Comparison of ENCODE assay signal across 31 cellular contexts in the genomic region with DNA sequence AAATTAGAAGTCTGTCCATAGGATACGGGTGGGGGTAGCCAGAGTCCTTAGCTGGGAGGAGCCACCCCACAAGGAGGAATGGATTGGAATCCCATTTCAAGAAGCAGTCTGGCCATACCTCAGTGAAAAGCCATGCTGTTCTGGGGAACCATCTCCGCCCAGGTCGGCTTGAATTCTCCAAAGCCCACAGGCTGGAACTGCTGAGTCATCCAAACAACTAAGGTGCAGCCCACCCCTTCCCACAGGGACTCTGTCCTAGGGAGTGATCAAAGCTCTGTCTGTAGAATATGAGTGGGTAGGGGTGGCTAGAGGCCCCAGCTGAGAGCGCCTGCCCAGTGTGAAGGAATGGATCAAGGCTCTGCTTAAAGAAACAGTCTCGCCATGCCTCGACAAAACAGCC. TPM values are rescaled to one million over a fixed set of nuclear protein-coding genes. Genes with fewer than 3 reads are reported as not detected.
"Had no signal": no experiment of that assay in that cellular context is flagged by ENCODE, and none has a peak within 500 bp of the region (broad histone marks: within the 10 kb centered on the region; RNA-seq: fewer than 3 reads in every experiment).

No MANE protein-coding gene starts in this region.

- H3K4me3 ChIP-seq: ascending aorta, cardiac muscle cell had no signal

- H3K27ac ChIP-seq: ascending aorta, cardiac muscle cell, VCaP had no signal

- FAIRE-seq: bronchial epithelial cell, TTC549 had no signal

- ATAC-seq: activated CD8-positive, alpha-beta memory T cell treated with anti-CD3 and anti-CD28 coated beads, Interleukin-2, amount 10 ng/mL, durations not matched to agents 7 days and 5 days; activated CD8-positive, alpha-beta T cell treated with anti-CD3 and anti-CD28 coated beads, Interleukin-2, amount 10 ng/mL, durations not matched to agents 7 days and 5 days; activated naive CD8-positive, alpha-beta T cell treated with anti-CD3 and anti-CD28 coated beads, Interleukin-2, amount 50 U/mL, for 24 hours had no signal

- H3K27me3 ChIP-seq: ascending aorta, cardiac muscle cell had no signal

- H3K36me3 ChIP-seq: ascending aorta, cardiac muscle cell had no signal

- H3K4me1 ChIP-seq: ascending aorta had no signal

- DNase-seq: activated B cell treated with CpG ODN at 0.5 μM for 24 hours; activated CD4-positive, alpha-beta memory T cell treated with anti-CD3 and anti-CD28 coated beads, Interleukin-2, amount 10 ng/mL, durations not matched to agents 7 days and 5 days; activated CD4-positive, alpha-beta T cell treated with anti-CD3 and anti-CD28 coated beads for 4 hours; activated CD4-positive, alpha-beta T cell treated with anti-CD3 and anti-CD28 coated beads, Interleukin-2, amount 10 ng/mL, durations not matched to agents 24 days and 14 days; activated CD4-positive, alpha-beta T cell treated with anti-CD3 and anti-CD28 coated beads, Interleukin-2, amount 50 U/mL, for 1 hour; activated CD4-positive, alpha-beta T cell treated with anti-CD3 and anti-CD28 coated beads, Interleukin-2, amount 50 U/mL, for 4 hours; activated CD4-positive, CD25-positive, alpha-beta regulatory T cell treated with anti-CD3 and anti-CD28 coated beads, Interleukin-2, amount 50 U/mL, for 72 hours; activated CD8-positive, alpha-beta memory T cell treated with anti-CD3 and anti-CD28 coated beads for 24 hours; activated CD8-positive, alpha-beta memory T cell treated with anti-CD3 and anti-CD28 coated beads, Interleukin-2, amount 10 ng/mL, durations not matched to agents 7 days and 5 days; activated CD8-positive, alpha-beta memory T cell treated with anti-CD3 and anti-CD28 coated beads, Interleukin-2, amount 50 U/mL, for 48 hours; activated CD8-positive, alpha-beta T cell treated with anti-CD3 and anti-CD28 coated beads, Interleukin-2, amount 10 ng/mL, durations not matched to agents 7 days and 5 days; activated effector memory CD4-positive, alpha-beta T cell treated with Interleukin-2 at 50 U/mL for 16 hours; activated gamma-delta T cell; activated naive CD4-positive, alpha-beta T cell treated with anti-CD3 and anti-CD28 coated beads, Interleukin-2, amount 10 ng/mL, durations not matched to agents 7 days and 5 days; activated naive CD4-positive, alpha-beta T cell treated with Interleukin-2 at 50 U/mL for 16 hours; activated naive CD8-positive, alpha-beta T cell treated with anti-CD3 and anti-CD28 coated beads, Interleukin-2, amount 10 ng/mL, durations not matched to agents 7 days and 5 days; activated naive CD8-positive, alpha-beta T cell treated with anti-CD3 and anti-CD28 coated beads, Interleukin-2, amount 50 U/mL, for 24 hours; activated T-cell treated with anti-CD3 and anti-CD28 coated beads, Interleukin-2, amount 50 U/mL, for 24 hours; activated T-cell treated with anti-CD3 and anti-CD28 coated beads, Interleukin-2, amount 50 U/mL, for 48 hours; amygdala; anterior cingulate cortex; caudate nucleus; cerebellar nuclear complex; T-helper 2 cell; T-helper 9 cell had no signal

RNA-seq across cellular contexts. Expression of a gene that starts 38.8 kb away (rescaled TPM):
- total RNA-seq: chondrocyte had no signal
